29 cellular contexts compared by ENCODE assay signal in genomic region chr11:119415966-119416365, GRCh38.
"Had no signal": no experiment of that assay in that cellular context is flagged by ENCODE, and none has a peak within 500 bp of the region (broad histone marks: within the 10 kb centered on the region; RNA-seq: fewer than 3 reads in every experiment).

No MANE protein-coding gene starts in this region.

- H3K27ac Mint-ChIP-seq: dendritic cell treated with granulocyte-macrophage colony-stimulating factor and Interleukin-4, amounts not matched to agents 40 ng/mL and 50 ng/mL, for 4 days; naive thymus-derived CD4-positive, alpha-beta T cell; progenitor cell of endocrine pancreas; stimulated activated naive CD8-positive, alpha-beta T cell treated with anti-CD3 and anti-CD28 coated beads, Interleukin-15, amount 100 ng/mL, for 72 hours had no signal

- DNase-seq: colonic mucosa; effector CD8-positive, alpha-beta T cell; foreskin keratinocyte; heart left ventricle; left cardiac atrium; left lung; mesenchymal stem cell; midbrain; naive thymus-derived CD4-positive, alpha-beta T cell; nephron progenitor cell; nucleus accumbens; right lobe of liver; small intestine; stimulated activated CD4-positive, alpha-beta T cell treated with anti-CD3 and anti-CD28 coated beads, Interleukin-15, amount 100 ng/mL, for 24 hours; stimulated activated CD4-positive, alpha-beta T cell treated with anti-CD3 and anti-CD28 coated beads, Interleukin-4, amount 100 ng/mL, for 1 hour; stimulated activated CD8-positive, alpha-beta memory T cell treated with anti-CD3 and anti-CD28 coated beads, Interleukin-4, amount 100 ng/mL, for 48 hours; stimulated activated naive CD4-positive, alpha-beta T cell; stimulated activated naive CD8-positive, alpha-beta T cell treated with anti-CD3 and anti-CD28 coated beads, Interleukin-15, amount 100 ng/mL, for 72 hours; transverse colon; upper lobe of right lung; uterus had no signal

- H3K4me1 Mint-ChIP-seq: naive thymus-derived CD4-positive, alpha-beta T cell; stimulated activated naive CD8-positive, alpha-beta T cell treated with anti-CD3 and anti-CD28 coated beads, Interleukin-15, amount 100 ng/mL, for 72 hours had no signal

- H3K27ac ChIP-seq: colonic mucosa, foreskin keratinocyte, heart left ventricle, hepatocyte, left lung, parathyroid adenoma, right lobe of liver, suprapubic skin, transverse colon, upper lobe of right lung had no signal

- H3K4me3 ChIP-seq: colonic mucosa, esophagus muscularis mucosa, gastroesophageal sphincter, heart left ventricle, hepatocyte, left lung, right lobe of liver, suprapubic skin, transverse colon, upper lobe of right lung, uterus had no signal

- H3K9me3 Mint-ChIP-seq: dendritic cell treated with granulocyte-macrophage colony-stimulating factor and Interleukin-4, amounts not matched to agents 40 ng/mL and 50 ng/mL, for 4 days; endodermal cell had no signal

- H3K4me3 Mint-ChIP-seq: dendritic cell treated with granulocyte-macrophage colony-stimulating factor and Interleukin-4, amounts not matched to agents 40 ng/mL and 50 ng/mL, for 4 days; endodermal cell; naive thymus-derived CD4-positive, alpha-beta T cell; nephron progenitor cell; stimulated activated naive CD8-positive, alpha-beta T cell treated with anti-CD3 and anti-CD28 coated beads, Interleukin-15, amount 100 ng/mL, for 72 hours had no signal
